1 cellular context compared by ENCODE assay signal in genomic region chr10:23408330-23408976, GRCh38.
TF ChIP-seq lines count a peak whose summit lies in the region.

No MANE protein-coding gene starts in this region.

TF ChIP-seq in HEK293T, 16 proteins besides CTCF, POLR2A, EP300 and RAD21 (continued from another document):
- TF ChIP-seq PKNOX1 (IDR thresholded peaks at IDR 0.05) (peak; percentile 50; the same call in 1 of the 2 replicates), BHLHE40 (IDR thresholded peaks at IDR 0.05; ENCODE audit: borderline replicate concordance) (no peak), L3MBTL2 (conservative IDR thresholded peaks at IDR 0.05) (no peak), CTBP1 (IDR thresholded peaks at IDR 0.05; ENCODE audit: borderline replicate concordance) (peak; percentile 43; the same call in 1 of the 2 replicates), ELF4 (IDR thresholded peaks at IDR 0.05) (no peak), LEF1 (IDR thresholded peaks at IDR 0.05; ENCODE audit: borderline replicate concordance) (no peak), ARNT (IDR thresholded peaks at IDR 0.05) (peak; percentile 96)
